Comparison of ENCODE assay signal across 1 cellular context in the genomic region with DNA sequence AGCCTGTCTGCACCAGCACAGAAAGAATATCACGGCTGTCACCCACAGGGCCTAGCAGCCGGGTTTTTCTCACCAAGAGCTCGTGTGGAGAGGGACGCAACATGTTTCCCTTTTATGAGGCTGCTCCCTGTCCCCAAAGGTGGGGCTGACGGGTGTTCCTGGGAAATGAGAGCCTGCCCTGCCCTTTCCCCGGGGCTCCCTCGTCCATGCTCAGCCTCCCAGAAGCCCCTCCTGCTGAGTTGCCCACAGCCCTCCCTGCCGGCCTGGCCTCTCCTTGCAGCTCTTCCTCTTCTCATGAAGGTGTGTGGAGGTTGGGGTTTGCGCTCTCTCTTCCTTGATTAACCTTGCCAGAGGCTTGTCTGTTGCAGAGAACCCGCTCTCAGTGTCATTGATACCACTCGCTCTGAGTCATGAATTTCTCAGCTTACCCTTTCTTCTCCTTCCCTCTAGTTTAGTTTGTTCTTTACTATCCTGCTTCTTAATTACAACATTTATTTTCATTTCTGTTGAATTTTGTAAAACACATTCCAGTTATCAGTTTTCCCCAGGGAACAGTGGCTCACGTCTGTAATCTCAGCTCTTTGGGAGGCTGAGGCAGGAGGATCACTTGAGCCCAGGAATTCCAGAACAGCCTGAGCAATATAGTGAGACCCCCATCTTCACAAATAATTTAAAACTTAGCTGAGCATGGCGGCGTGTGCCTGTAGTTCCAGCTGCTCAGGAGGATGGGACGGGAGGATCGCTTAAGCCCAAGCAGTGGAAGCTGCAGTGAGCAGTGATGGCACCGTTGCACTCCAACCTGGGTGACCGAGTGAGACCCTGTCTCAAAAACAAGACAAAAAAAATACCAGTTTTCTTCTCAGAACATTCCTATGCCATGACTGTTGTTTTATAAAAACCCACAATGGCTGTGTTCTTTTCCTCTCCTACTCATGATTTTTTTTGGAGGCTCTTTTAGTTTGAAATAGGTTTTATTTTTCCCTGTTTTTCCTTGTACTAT.
A peak's percentile ranks its signal among the peaks of the same experiment; 100 is the strongest.
TF ChIP-seq lines count a peak whose summit lies in the region.

No MANE protein-coding gene starts in this region.

TF ChIP-seq in IMR-90, 13 proteins besides CTCF, POLR2A, EP300 and RAD21:
- TF ChIP-seq MAZ (IDR thresholded peaks at IDR 0.05; ENCODE audit: borderline replicate concordance, low read depth, low read length), result 0 out of 2 replicates have a peak, but pooled peaks have one; percentile 2
- no peak for TF ChIP-seq BHLHE40 (IDR thresholded peaks at IDR 0.05; ENCODE audit: low read depth, low read length)
